ENCODE assay signal across 18 cellular contexts in genomic region chr12:43267782-43268181, GRCh38.
"Had no signal": no experiment of that assay in that cellular context is flagged by ENCODE, and none has a peak within 500 bp of the region (broad histone marks: within the 10 kb centered on the region; RNA-seq: fewer than 3 reads in every experiment).

No MANE protein-coding gene starts in this region.

- H3K9me3 Mint-ChIP-seq: activated CD4-positive, alpha-beta T cell treated with anti-CD3 and anti-CD28 coated beads, Interleukin-2, amount 10 ng/mL, durations not matched to agents 7 days and 5 days; activated T-helper 17 cell treated with anti-CD3 and anti-CD28 coated beads, Interleukin-2, amount 50 U/mL, for 72 hours had no signal

- H3K36me3 Mint-ChIP-seq: naive thymus-derived CD4-positive, alpha-beta T cell; stimulated activated naive B cell treated with anti-CD40 and anti-IgM and Interleukin-4, amounts not matched to agents 10 μg/mL and 1 μg/mL and 100 μg/mL, for 72 hours had no signal

- H3K4me3 Mint-ChIP-seq: activated CD4-positive, alpha-beta T cell treated with anti-CD3 and anti-CD28 coated beads, Interleukin-2, amount 10 ng/mL, durations not matched to agents 7 days and 5 days; activated T-helper 17 cell treated with anti-CD3 and anti-CD28 coated beads, Interleukin-2, amount 50 U/mL, for 72 hours; central memory CD8-positive, alpha-beta T cell; naive thymus-derived CD4-positive, alpha-beta T cell; stimulated activated naive B cell treated with anti-CD40 and anti-IgM and Interleukin-4, amounts not matched to agents 10 μg/mL and 1 μg/mL and 100 μg/mL, for 72 hours had no signal

- DNase-seq: activated CD4-positive, alpha-beta T cell treated with anti-CD3 and anti-CD28 coated beads, Interleukin-2, amount 10 ng/mL, durations not matched to agents 7 days and 5 days; activated CD4-positive, CD25-positive, alpha-beta regulatory T cell; activated naive CD4-positive, alpha-beta T cell treated with Interleukin-2 at 50 U/mL for 16 hours; activated T-cell treated with anti-CD3 and anti-CD28 coated beads for 4 hours; anterior cingulate cortex; brain microvascular endothelial cell; effector CD4-positive, alpha-beta T cell; foreskin melanocyte; head of caudate nucleus; naive thymus-derived CD4-positive, alpha-beta T cell; nucleus accumbens; stimulated activated CD4-positive, alpha-beta T cell treated with anti-CD3 and anti-CD28 coated beads, Interleukin-2, amount 100 ng/mL, for 48 hours; stimulated activated naive B cell treated with anti-CD40 and anti-IgM and Interleukin-4, amounts not matched to agents 10 μg/mL and 1 μg/mL and 100 μg/mL, for 72 hours; tibial artery had no signal

- H3K27me3 ChIP-seq: brain microvascular endothelial cell, tibial artery, vagina had no signal

- H3K4me1 Mint-ChIP-seq: activated CD4-positive, alpha-beta T cell treated with anti-CD3 and anti-CD28 coated beads, Interleukin-2, amount 10 ng/mL, durations not matched to agents 7 days and 5 days; activated T-helper 17 cell treated with anti-CD3 and anti-CD28 coated beads, Interleukin-2, amount 50 U/mL, for 72 hours; central memory CD8-positive, alpha-beta T cell; naive thymus-derived CD4-positive, alpha-beta T cell had no signal

- H3K27ac Mint-ChIP-seq: activated CD4-positive, alpha-beta T cell treated with anti-CD3 and anti-CD28 coated beads, Interleukin-2, amount 10 ng/mL, durations not matched to agents 7 days and 5 days; activated T-helper 17 cell treated with anti-CD3 and anti-CD28 coated beads, Interleukin-2, amount 50 U/mL, for 72 hours; naive thymus-derived CD4-positive, alpha-beta T cell; stimulated activated naive B cell treated with anti-CD40 and anti-IgM and Interleukin-4, amounts not matched to agents 10 μg/mL and 1 μg/mL and 100 μg/mL, for 72 hours had no signal

- H3K36me3 ChIP-seq: brain microvascular endothelial cell, tibial artery, vagina had no signal

- H3K4me3 ChIP-seq: coronary artery, tibial artery, vagina had no signal

- H3K9me3 ChIP-seq: tibial artery, vagina had no signal

- H3K27ac ChIP-seq: brain microvascular endothelial cell, coronary artery, tibial artery, vagina had no signal

- H3K4me1 ChIP-seq: tibial artery had no signal

- H3K27me3 Mint-ChIP-seq: activated CD4-positive, alpha-beta T cell treated with anti-CD3 and anti-CD28 coated beads, Interleukin-2, amount 10 ng/mL, durations not matched to agents 7 days and 5 days; activated T-helper 17 cell treated with anti-CD3 and anti-CD28 coated beads, Interleukin-2, amount 50 U/mL, for 72 hours; central memory CD8-positive, alpha-beta T cell; naive thymus-derived CD4-positive, alpha-beta T cell had no signal
